Comparison of ENCODE assay signal across 8 cellular contexts in the genomic region with DNA sequence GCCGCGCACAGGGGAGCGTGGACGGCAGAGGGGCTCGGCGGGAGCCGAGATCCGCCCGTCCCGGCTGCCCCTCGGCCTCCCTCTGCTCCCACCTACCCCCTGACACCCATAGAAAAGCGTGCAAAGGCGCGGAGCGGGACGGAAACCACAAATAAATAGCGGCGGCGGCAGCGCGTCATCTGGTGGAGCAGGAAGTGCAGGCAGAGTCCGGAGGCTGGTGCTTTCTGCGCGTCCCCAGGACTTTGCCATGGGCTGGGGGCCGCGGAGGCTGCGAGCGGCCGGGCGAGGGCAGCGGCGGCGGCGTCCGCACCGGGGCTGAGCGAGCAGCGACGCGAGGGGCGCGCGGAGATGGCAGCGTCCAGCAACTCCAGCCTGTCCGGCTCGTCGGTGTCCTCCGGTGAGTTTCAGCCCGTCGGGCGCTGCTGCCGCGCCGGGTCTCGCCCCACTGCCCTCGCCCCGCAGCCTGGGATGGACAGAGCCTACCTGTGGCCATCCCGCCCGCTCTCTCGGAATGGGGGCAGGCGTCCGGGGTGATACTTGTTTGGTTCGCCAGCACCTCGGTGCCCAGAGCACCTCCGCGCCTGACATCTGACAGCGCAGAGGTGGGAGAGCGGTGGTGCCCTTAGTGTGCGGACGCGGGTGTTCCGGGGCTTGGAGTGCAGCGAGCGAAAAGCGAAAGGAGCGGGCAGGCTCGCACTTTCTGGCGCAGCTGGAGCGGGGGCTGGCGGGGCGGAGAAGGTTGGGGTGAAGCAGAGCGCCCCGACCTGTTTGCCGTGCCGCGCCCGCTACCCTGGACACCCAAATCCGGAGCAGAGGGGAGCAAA. TPM values are rescaled to one million over a fixed set of nuclear protein-coding genes. Genes with fewer than 3 reads are reported as not detected.
DNase-seq lines count a peak whose midpoint lies in the region; ATAC-seq and TF ChIP-seq lines count a peak whose summit lies in the region.

TSS of gene CHN2 (plus strand) at position 182 of the 824 bp plus-strand sequence.

- H3K27ac ChIP-seq in left lung, result no peak within 1 kb of the TSS

- peak; percentile 53 for ATAC-seq in WTC11
- peak; percentile 74 for ATAC-seq in left lung
- no peak for ATAC-seq in GM18502 (IDR thresholded peaks at IDR 0.05; ENCODE audit: poor library complexity, unreplicated experiment)
- ATAC-seq in GM18868 (IDR thresholded peaks at IDR 0.05; ENCODE audit: unreplicated experiment), result no peak

- H3K36me3 ChIP-seq in left lung, result no peaks in the 10 kb centered on the region

- CTCF ChIA-PET in WTC11 (lab: Charles Lee), result interaction anchor here (0.6 to 1.2 kb wide), 5 partner anchors 45 to 400 kb away, joined by 3 to 4 read pairs (median 4); no protein-coding TSS in a partner anchor

- H3K9me3 ChIP-seq in left lung, result no peaks in the 10 kb centered on the region

- H3K36me3 Mint-ChIP-seq in WTC11, result no peaks in the 10 kb centered on the region

- no peak for TF ChIP-seq CTCF in GM13977 (IDR thresholded peaks at IDR 0.05; ENCODE audit: extremely low read depth, insufficient read depth, missing control alignments)
- no peak for TF ChIP-seq CTCF in WTC11 (IDR thresholded peaks at IDR 0.05)
- no peak for TF ChIP-seq CTCF in choroid plexus epithelial cell (conservative IDR thresholded peaks at IDR 0.05; ENCODE audit: low read depth, low read length)
- TF ChIP-seq CTCF in left lung (IDR thresholded peaks at IDR 0.05), result no peak

- H3K27ac Mint-ChIP-seq in WTC11, result no peak within 1 kb of the TSS

- H3K4me1 Mint-ChIP-seq in WTC11, result peaks cover 50% of the 10 kb centered on the region

- intact Hi-C loops in left lung (cut with DNase I), result loop anchor here in 1 of 2 donors (10.0 kb wide), 1 partner anchor 210 kb away; no protein-coding TSS in a partner anchor

- H3K4me3 Mint-ChIP-seq in WTC11, result peak within 1 kb of the TSS; percentile 80

- in situ Hi-C loops in GM13977 (cut with MboI; ENCODE audit: low pct_unique_long_range_greater_than_20kb, low sequenced_read_pairs, unreplicated experiment), result no loop called here

- peaks cover under 1 to 44% of the 10 kb centered on the region in 2 donors for H3K4me1 ChIP-seq in left lung

- peaks cover 11 to 63% of the 10 kb centered on the region in 2 donors for H3K27me3 ChIP-seq in left lung

- DNase-seq in GM13977 (ENCODE audit: low spot score), result peak; percentile 47
- DNase-seq in NCI-H146 (lab: John Stamatoyannopoulos, UW), result peak; percentile 78
- peak; percentile 62 for DNase-seq in WTC11 (ENCODE audit: low spot score)
- DNase-seq in choroid plexus epithelial cell (ENCODE audit: low read depth), result no peak
- DNase-seq in left lung, result peak; percentile 67 to 87
- peak; percentile 20 for DNase-seq in stimulated activated CD4-positive, alpha-beta T cell treated with anti-CD3 and anti-CD28 coated beads, Interleukin-2, amount 100 ng/mL, for 4 hours (ENCODE audit: low read depth)

- H3K4me3 ChIP-seq in choroid plexus epithelial cell (ENCODE audit: low read depth, low read length), result peak within 1 kb of the TSS; percentile 58
- H3K4me3 ChIP-seq in left lung, result peak within 1 kb of the TSS; percentile 52 to 67

- peaks cover 80% of the 10 kb centered on the region for H3K27me3 Mint-ChIP-seq in WTC11 (ENCODE audit: low read depth)

- no peaks in the 10 kb centered on the region for H3K9me3 Mint-ChIP-seq in WTC11

- POLR2A ChIA-PET in WTC11 (lab: Charles Lee), result no interaction called here

TF ChIP-seq in WTC11, 78 proteins besides CTCF, POLR2A, EP300 and RAD21:
- peak; percentile 32; the same call in 1 of the 2 replicates for TF ChIP-seq RELA (CRISPR knock-in tag; IDR thresholded peaks at IDR 0.05; ENCODE audit: borderline replicate concordance)
- peak; percentile 51; the same call in 1 of the 2 replicates for TF ChIP-seq GABPB1 (CRISPR knock-in tag; IDR thresholded peaks at IDR 0.05)
- no peak for TF ChIP-seq MYBL2 (CRISPR knock-in tag; IDR thresholded peaks at IDR 0.05)
- TF ChIP-seq, protein P1, sequence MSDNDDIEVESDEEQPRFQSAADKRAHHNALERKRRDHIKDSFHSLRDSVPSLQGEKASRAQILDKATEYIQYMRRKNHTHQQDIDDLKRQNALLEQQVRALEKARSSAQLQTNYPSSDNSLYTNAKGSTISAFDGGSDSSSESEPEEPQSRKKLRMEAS (CRISPR knock-in tag; IDR thresholded peaks at IDR 0.05), result no peak; the same call in 1 of the 2 replicates
- TF ChIP-seq IRF2 (CRISPR knock-in tag; IDR thresholded peaks at IDR 0.05; ENCODE audit: borderline replicate concordance, low read depth), result no peak
- TF ChIP-seq STAT6 (CRISPR knock-in tag; conservative IDR thresholded peaks at IDR 0.05; ENCODE audit: low read depth), result no peak
- peak; percentile 76; the same call in 1 of the 2 replicates for TF ChIP-seq KAT7 (CRISPR knock-in tag; IDR thresholded peaks at IDR 0.05; ENCODE audit: borderline replicate concordance)
- TF ChIP-seq CREM (CRISPR knock-in tag; IDR thresholded peaks at IDR 0.05), result peak; percentile 47; the same call in 1 of the 2 replicates
- TF ChIP-seq, protein P2, sequence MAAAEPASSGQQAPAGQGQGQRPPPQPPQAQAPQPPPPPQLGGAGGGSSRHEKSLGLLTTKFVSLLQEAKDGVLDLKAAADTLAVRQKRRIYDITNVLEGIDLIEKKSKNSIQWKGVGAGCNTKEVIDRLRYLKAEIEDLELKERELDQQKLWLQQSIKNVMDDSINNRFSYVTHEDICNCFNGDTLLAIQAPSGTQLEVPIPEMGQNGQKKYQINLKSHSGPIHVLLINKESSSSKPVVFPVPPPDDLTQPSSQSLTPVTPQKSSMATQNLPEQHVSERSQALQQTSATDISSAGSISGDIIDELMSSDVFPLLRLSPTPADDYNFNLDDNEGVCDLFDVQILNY (CRISPR knock-in tag; IDR thresholded peaks at IDR 0.05), result peak; percentile 20; the same call in 1 of the 2 replicates
- 0 out of 2 replicates have a peak, but pooled peaks have one; percentile 27 for TF ChIP-seq TEAD1 (CRISPR knock-in tag; IDR thresholded peaks at IDR 0.05)

RNA-seq across cellular contexts. Expression of gene CHN2, which starts in this region (rescaled TPM):
- total RNA-seq in WTC11 (2021) (5.0 to 6.6 TPM (median 5.9 TPM) in 3 replicates), left lung (1 to 10 TPM; 5.5 to 8.9 TPM)

Comparison
In these comparisons a context has a peak if more than half of its experiments do, and no peak if none do; other contexts are left out.
1. ATAC-seq: peak in WTC11 (single experiment) and left lung (single experiment); none in GM18502 (single experiment) and GM18868 (single experiment).